In the genomic region with DNA sequence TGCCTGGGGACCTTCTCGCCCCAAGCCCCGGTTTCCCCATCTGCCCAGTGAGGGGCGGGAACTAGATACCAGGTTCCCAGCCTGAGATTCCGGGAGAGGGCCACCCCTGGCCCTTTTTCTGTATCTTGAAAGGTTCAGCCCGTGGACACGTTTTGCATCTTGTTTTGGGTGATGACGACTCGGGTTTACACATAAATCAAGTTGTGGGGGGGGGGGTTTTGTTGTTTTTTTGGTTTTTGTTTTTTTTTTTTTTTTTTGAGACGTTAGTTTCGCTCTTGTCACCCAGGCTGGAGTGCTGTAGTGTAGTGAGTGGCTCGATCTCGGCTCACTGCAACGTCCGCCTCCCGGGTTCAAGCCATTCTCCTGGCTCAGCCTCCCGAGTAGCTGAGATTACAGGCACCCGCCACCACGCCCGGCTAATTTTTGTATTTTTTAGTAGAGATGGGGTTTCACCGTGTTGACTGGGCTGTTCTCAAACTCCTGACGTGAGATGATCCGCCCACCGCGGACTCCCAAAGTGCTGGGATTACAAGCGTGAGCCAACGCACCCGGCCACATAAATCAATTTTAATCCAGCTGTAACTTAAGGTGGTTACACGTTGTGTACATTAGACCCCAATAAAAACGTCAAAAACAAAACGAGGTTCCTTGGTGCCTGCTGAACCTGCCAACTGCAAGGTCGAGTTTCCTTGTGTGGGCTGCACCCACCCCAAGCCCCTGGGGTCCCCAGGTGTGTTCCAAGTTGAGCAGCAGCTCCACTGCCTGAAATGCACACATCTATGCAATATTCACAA, we compare ENCODE assay signal across 8 cellular contexts. TPM values are rescaled to one million over a fixed set of nuclear protein-coding genes. Genes with fewer than 3 reads are reported as not detected.
DNase-seq lines count a peak whose midpoint lies in the region; ATAC-seq, FAIRE-seq and TF ChIP-seq lines count a peak whose summit lies in the region.
"Had no signal": no experiment of that assay in that cellular context is flagged by ENCODE, and none has a peak within 500 bp of the region (broad histone marks: within the 10 kb centered on the region; RNA-seq: fewer than 3 reads in every experiment).

No MANE protein-coding gene starts in this region.

- H2AFZ ChIP-seq in OCI-LY7 (ENCODE audit: low read length) = peak overlapping the region; percentile 63; the same call in 1 of the 2 replicates
- peak overlapping the region; percentile 92 for H2AFZ ChIP-seq in endothelial cell of umbilical vein (ENCODE audit: low read depth, low read length)
- peak overlapping the region; percentile 78 for H2AFZ ChIP-seq in osteoblast (ENCODE audit: low read length)

- peak overlapping the region; percentile 69 for H3K9ac ChIP-seq in endothelial cell of umbilical vein (replicated peaks; ENCODE audit: extremely low read depth, insufficient read depth, low read length)

- no peak for TF ChIP-seq POLR2A in endothelial cell of umbilical vein (IDR thresholded peaks at IDR 0.05; ENCODE audit: low read depth, low read length)

- H3K79me2 ChIP-seq in OCI-LY7 (ENCODE audit: insufficient read depth, low read depth, low read length) (no peaks in the 10 kb centered on the region), endothelial cell of umbilical vein (ENCODE audit: control insufficient read depth, insufficient read depth, low read length) (peaks cover 31% of the 10 kb centered on the region), osteoblast (ENCODE audit: insufficient read depth, low read length) (peaks cover 30% of the 10 kb centered on the region)

- intact Hi-C loops in OCI-LY7 (cut with micrococcal nuclease; ENCODE audit: unreplicated experiment) (loop anchor here (1.0 to 5.0 kb wide), 3 partner anchors 42 to 95 kb away; a partner anchor contains a TSS), endothelial cell of umbilical vein (cut with micrococcal nuclease) (loop anchor here (1.0 to 10.0 kb wide), 3 partner anchors 44 to 376 kb away; a partner anchor contains a TSS)

- CTCF ChIA-PET in OCI-LY7 (lab: Charles Lee; ENCODE audit: unreplicated experiment) = no interaction called here
- CTCF ChIA-PET in endothelial cell of umbilical vein (lab: Charles Lee) = interaction anchor here (1.1 kb wide), 1 partner anchor 67 kb away, joined by 3 read pairs; a partner anchor contains a TSS

- no peaks in the 10 kb centered on the region for H3K9me2 ChIP-seq in OCI-LY7 (ENCODE audit: insufficient read depth, low read length)

- peak overlapping the region; percentile 86 for H3K4me2 ChIP-seq in OCI-LY7 (ENCODE audit: low read length)
- peak overlapping the region; percentile 65 for H3K4me2 ChIP-seq in endothelial cell of umbilical vein (ENCODE audit: insufficient read depth, low read length)
- H3K4me2 ChIP-seq in osteoblast (ENCODE audit: insufficient read depth, low read length) = peak overlapping the region; percentile 84

- H3K9me1 ChIP-seq in endothelial cell of umbilical vein (replicated peaks; ENCODE audit: control insufficient read depth, extremely low read depth, insufficient read depth, low read length) = no peaks in the 10 kb centered on the region

- no peak for FAIRE-seq in endothelial cell of umbilical vein (lab: Jason Lieb, UNC)
- FAIRE-seq: TTC549 had no signal

- no peak for DNase-seq in OCI-LY7 (ENCODE audit: low spot score)
- DNase-seq in endothelial cell of umbilical vein (ENCODE audit: low read depth, low spot score) = peak; percentile 57
- DNase-seq in osteoblast (ENCODE audit: insufficient read length, low spot score, missing footprints) = peak; percentile 11
- DNase-seq in nucleus accumbens (lab: John Stamatoyannopoulos, UW) = no peak

- 0 out of 2 replicates have a peak, but pooled peaks have one; percentile 25 for TF ChIP-seq CTCF in OCI-LY7 (conservative IDR thresholded peaks at IDR 0.05; ENCODE audit: low read length)
- TF ChIP-seq CTCF in endothelial cell of umbilical vein (IDR thresholded peaks at IDR 0.05; ENCODE audit: extremely low read depth in 1 of 2, insufficient read depth in 1 of 2, low read depth in 1 of 2, low read length in 2 of 2) = no peak
- TF ChIP-seq CTCF in osteoblast (IDR thresholded peaks at IDR 0.05; ENCODE audit: extremely low read depth, low read depth, low read length) = no peak

- H3K27ac ChIP-seq in OCI-LY7 (ENCODE audit: low read depth, low read length, poor library complexity, severe bottlenecking) = no peak overlapping the region
- peak overlapping the region; percentile 52 for H3K27ac ChIP-seq in endothelial cell of umbilical vein (ENCODE audit: insufficient read depth, low read depth, low read length)
- no peak overlapping the region for H3K27ac ChIP-seq in osteoblast (ENCODE audit: low read depth, low read length)

- ATAC-seq in GM19351 (IDR thresholded peaks at IDR 0.05; ENCODE audit: unreplicated experiment) (peak; percentile 9), GM18519 (IDR thresholded peaks at IDR 0.05; ENCODE audit: low FRiP score, unreplicated experiment) (no peak), HG02981 (IDR thresholded peaks at IDR 0.05; ENCODE audit: unreplicated experiment) (no peak)

- dilution Hi-C loops in endothelial cell of umbilical vein (cut with MboI; ENCODE audit: extremely low pct_ligation_motif_present, low sequenced_read_pairs) = no loop called here

- POLR2A ChIA-PET in OCI-LY7 (lab: Charles Lee) = no interaction called here
- POLR2A ChIA-PET in endothelial cell of umbilical vein (lab: Charles Lee) = no interaction called here

- H3K4me3 ChIP-seq in OCI-LY7 (ENCODE audit: low read depth, low read length, poor library complexity, severe bottlenecking) = peak overlapping the region; percentile 85
- H3K4me3 ChIP-seq in endothelial cell of umbilical vein (replicated peaks in 1 of 3; ENCODE audit: insufficient read depth in 1 of 3, low read depth in 1 of 3, low read length in 3 of 3) = peak overlapping the region; percentile 74 to 79 (median 76)
- peak overlapping the region; percentile 80 for H3K4me3 ChIP-seq in osteoblast (ENCODE audit: insufficient read depth, low read length)

- H3K36me3 ChIP-seq in OCI-LY7 (ENCODE audit: insufficient read depth, low read length) = no peaks in the 10 kb centered on the region
- H3K36me3 ChIP-seq in endothelial cell of umbilical vein (ENCODE audit: control insufficient read depth in 2 of 2, extremely low read depth in 1 of 2, insufficient read depth in 2 of 2, low read length in 2 of 2) = no peaks in the 10 kb centered on the region
- no peaks in the 10 kb centered on the region for H3K36me3 ChIP-seq in osteoblast (ENCODE audit: insufficient read depth, low read length)

- BruUV-seq in OCI-LY7 (replicated peaks; lab: Mats Ljungman, UMichigan) = no TSS peak
- no TSS peak for BruUV-seq in endothelial cell of umbilical vein (replicated peaks; lab: Mats Ljungman, UMichigan)

- H3K27me3 ChIP-seq in endothelial cell of umbilical vein (ENCODE audit: control insufficient read depth in 2 of 2, insufficient read depth in 2 of 2, low read length in 2 of 2) = peaks cover 16 to 32% of the 10 kb centered on the region in 2 experiments
- H3K27me3 ChIP-seq in osteoblast (ENCODE audit: insufficient read depth, low read length) = peaks cover 33% of the 10 kb centered on the region

- H3K4me1 ChIP-seq in OCI-LY7 (ENCODE audit: insufficient read depth, low read length, poor library complexity, severe bottlenecking) (peaks cover 21% of the 10 kb centered on the region), endothelial cell of umbilical vein (ENCODE audit: control insufficient read depth, extremely low read depth, insufficient read depth, low read length) (peaks cover 12% of the 10 kb centered on the region), osteoblast (ENCODE audit: insufficient read depth, low read length) (peaks cover 15% of the 10 kb centered on the region)

- H3K9me3 ChIP-seq in OCI-LY7 (ENCODE audit: low read length) (no peaks in the 10 kb centered on the region), endothelial cell of umbilical vein (replicated peaks; ENCODE audit: control insufficient read depth, insufficient read depth, low read length) (no peaks in the 10 kb centered on the region), osteoblast (ENCODE audit: low read depth, low read length) (no peaks in the 10 kb centered on the region)

- peaks cover 8% of the 10 kb centered on the region; the same call in 1 of the 2 replicates for H4K20me1 ChIP-seq in OCI-LY7 (ENCODE audit: insufficient read depth, low read length)
- peaks cover 5% of the 10 kb centered on the region for H4K20me1 ChIP-seq in endothelial cell of umbilical vein (replicated peaks; ENCODE audit: control insufficient read depth, extremely low read depth, insufficient read depth, low read length)
- peaks cover 18% of the 10 kb centered on the region for H4K20me1 ChIP-seq in osteoblast (ENCODE audit: insufficient read depth, low read length)

TF ChIP-seq in endothelial cell of umbilical vein, 7 proteins besides CTCF, POLR2A, EP300 and RAD21 (continues in another document):
- TF ChIP-seq MYC (IDR thresholded peaks at IDR 0.05; ENCODE audit: low read depth, low read length) (no peak), FOS (IDR thresholded peaks at IDR 0.05; ENCODE audit: borderline replicate concordance, insufficient read depth, low read length) (no peak), EZH2 (IDR thresholded peaks at IDR 0.05; ENCODE audit: borderline replicate concordance, low read depth, low read length, severe bottlenecking) (no peak), POLR2AphosphoS5 (IDR thresholded peaks at IDR 0.05; ENCODE audit: insufficient read depth, low read depth, low read length) (no peak)

RNA-seq across cellular contexts. Expression of a gene that starts 1.1 kb away (rescaled TPM):
- 3.1 and 3.5 TPM in 2 replicates for total RNA-seq in OCI-LY7 (2014; rRNA removed; shearing (Covaris generic))
- total RNA-seq in OCI-LY7 (2022) (16.3 and 16.6 TPM in 2 replicates), endothelial cell of umbilical vein (47.1 and 54.1 TPM in 2 replicates), osteoblast (6.9 and 10.9 TPM in 2 replicates)
- polyA plus RNA-seq in endothelial cell of umbilical vein = 10.5 and 13.7 TPM in 2 replicates
- 9.3 and 10.5 TPM in 2 replicates for polyA plus RNA-seq in endothelial cell of umbilical vein (2011; cell fraction: cytosol; rRNA removed)
- polyA plus RNA-seq in endothelial cell of umbilical vein (2011; cell fraction: nucleus; rRNA removed) = 16.5 and 20.1 TPM in 2 replicates
- 18.5 and 24.5 TPM in 2 replicates for polyA plus RNA-seq in endothelial cell of umbilical vein (2012)
- polyA minus RNA-seq in endothelial cell of umbilical vein = 11.4 and 13.8 TPM in 2 replicates
- 30.0 TPM for polyA minus RNA-seq in endothelial cell of umbilical vein (2011; cell fraction: cytosol; rRNA and poly(A)+ RNA removed)
- 11.8 and 17.2 TPM in 2 replicates for polyA minus RNA-seq in endothelial cell of umbilical vein (2011; cell fraction: nucleus; rRNA and poly(A)+ RNA removed)

RNA-seq across cellular contexts. Expression of a gene that starts 43.7 kb away (rescaled TPM):
- total RNA-seq in OCI-LY7 (2014; rRNA removed; shearing (Covaris generic)) = 12.4 and 21.6 TPM in 2 replicates
- total RNA-seq in OCI-LY7 (2022) = 13.7 and 16.4 TPM in 2 replicates
- 15.4 and 18.2 TPM in 2 replicates for total RNA-seq in endothelial cell of umbilical vein
- polyA plus RNA-seq in endothelial cell of umbilical vein = 10.6 and 11.9 TPM in 2 replicates
- 11.8 and 13.1 TPM in 2 replicates for polyA plus RNA-seq in endothelial cell of umbilical vein (2011; cell fraction: cytosol; rRNA removed)
- 7.0 and 8.3 TPM in 2 replicates for polyA plus RNA-seq in endothelial cell of umbilical vein (2011; cell fraction: nucleus; rRNA removed)
- 13.4 and 13.5 TPM in 2 replicates for polyA plus RNA-seq in endothelial cell of umbilical vein (2012)
- 6.8 and 10.0 TPM in 2 replicates for polyA minus RNA-seq in endothelial cell of umbilical vein
- 8.9 TPM for polyA minus RNA-seq in endothelial cell of umbilical vein (2011; cell fraction: cytosol; rRNA and poly(A)+ RNA removed)
- polyA minus RNA-seq in endothelial cell of umbilical vein (2011; cell fraction: nucleus; rRNA and poly(A)+ RNA removed) = 2.3 and 4.9 TPM in 2 replicates
- total RNA-seq in osteoblast = 23.0 and 26.1 TPM in 2 replicates

Comparison
In these comparisons a context has a peak if more than half of its experiments do, and no peak if none do; other contexts are left out.
1. DNase-seq: peak in endothelial cell of umbilical vein (single experiment) and osteoblast (single experiment); none in OCI-LY7 (single experiment) and nucleus accumbens (0 of 56).
2. Peak in every context shown above with its lines, with median percentiles within 50 percentile points of each other: H2AFZ ChIP-seq, H3K4me2 ChIP-seq and H3K4me3 ChIP-seq.